10 cellular contexts compared by ENCODE assay signal in the genomic region with DNA sequence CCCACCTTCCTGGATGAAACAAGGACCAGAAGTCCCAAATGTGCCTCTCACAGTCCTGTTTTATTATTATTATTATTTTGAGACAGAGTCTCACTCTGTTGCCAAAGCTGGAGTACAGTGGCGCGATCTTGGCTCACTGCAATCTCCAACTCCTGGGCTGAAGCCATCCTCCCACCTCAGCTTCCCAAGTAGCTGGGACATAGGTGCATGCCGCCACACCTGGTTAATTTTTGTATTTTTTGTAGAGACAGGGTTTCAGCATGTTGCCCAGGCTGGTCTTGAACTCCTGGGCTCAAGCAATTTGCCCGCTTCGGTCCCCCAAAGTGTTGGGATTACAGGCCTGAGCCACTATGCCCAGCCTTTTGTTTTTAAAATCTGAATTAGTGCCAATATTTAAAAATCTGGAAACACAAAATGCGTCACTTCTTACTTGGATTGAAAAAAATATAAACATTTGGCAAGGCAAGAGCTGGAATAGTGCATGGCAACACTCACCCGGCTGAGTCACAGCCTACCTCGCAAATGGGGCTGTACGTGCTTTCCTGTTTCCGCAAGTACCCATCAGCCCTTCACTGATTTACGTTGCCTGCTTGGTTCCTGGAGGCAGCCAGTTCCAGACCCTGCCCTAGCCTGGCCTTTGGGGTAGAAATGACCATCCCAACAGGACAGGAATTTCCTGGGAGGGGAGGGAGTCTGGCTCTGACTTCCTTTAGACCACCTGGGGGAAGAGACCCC. TPM values are rescaled to one million over a fixed set of nuclear protein-coding genes. Genes with fewer than 3 reads are reported as not detected.
A peak's percentile ranks its signal among the peaks of the same experiment; 100 is the strongest.
DNase-seq lines count a peak whose midpoint lies in the region; ATAC-seq and TF ChIP-seq lines count a peak whose summit lies in the region.
"Had no signal": no experiment of that assay in that cellular context is flagged by ENCODE, and none has a peak within 500 bp of the region (broad histone marks: within the 10 kb centered on the region; RNA-seq: fewer than 3 reads in every experiment).

No MANE protein-coding gene starts in this region.

- H3K9me3 ChIP-seq in heart right ventricle (no peaks in the 10 kb centered on the region), skeletal muscle satellite cell (replicated peaks; ENCODE audit: low read length) (no peaks in the 10 kb centered on the region)

- peak in 6 of 8 donors; percentile 26 to 59 (median 40) for ATAC-seq in heart right ventricle
- ATAC-seq in GM18868 (IDR thresholded peaks at IDR 0.05; ENCODE audit: unreplicated experiment): no peak

- TF ChIP-seq CTCF in heart right ventricle (IDR thresholded peaks at IDR 0.05): no peak

- H3K4me1 ChIP-seq in heart right ventricle (peaks cover 12 to 70% (median 53%) of the 10 kb centered on the region in 9 donors), skeletal muscle satellite cell (ENCODE audit: control insufficient read depth, insufficient read depth, low read length) (peaks cover 60% of the 10 kb centered on the region)

- intact Hi-C loops in heart right ventricle (cut with DNase I): no loop called here

- 60 to 64% methylated on average over 11 of the region's 11 CpGs for WGBS in heart right ventricle, 2 donors

- H3K4me2 ChIP-seq in skeletal muscle satellite cell (ENCODE audit: low read length): peak overlapping the region; percentile 49

- peak overlapping the region; percentile 64 to 100 (median 99) for H3K27ac ChIP-seq in heart right ventricle

- H3K36me3 ChIP-seq in heart right ventricle (no peaks in the 10 kb centered on the region), skeletal muscle satellite cell (ENCODE audit: insufficient read depth, low read length) (no peaks in the 10 kb centered on the region)

- no peaks in the 10 kb centered on the region for H3K27me3 ChIP-seq in heart right ventricle
- no peaks in the 10 kb centered on the region for H3K27me3 ChIP-seq in skeletal muscle satellite cell (ENCODE audit: control insufficient read depth, insufficient read depth, low read length)

- H3K9ac ChIP-seq in skeletal muscle satellite cell (ENCODE audit: low read depth, low read length): peak overlapping the region; percentile 100

- no peak overlapping the region for H3K4me3 ChIP-seq in heart right ventricle
- H3K4me3 ChIP-seq in skeletal muscle satellite cell (ENCODE audit: low read length): no peak overlapping the region

- DNase-seq in ELR (ENCODE audit: low read depth) (peak; percentile 97), amniotic epithelial cell (ENCODE audit: low read depth) (peak; percentile 99), heart right ventricle (peak in 1 of 2 donors; percentile 68), NCI-H1105 treated with DMSO at 0.1 percent for 48 hours (lab: John Stamatoyannopoulos, UW) (no peak), medulla oblongata (ENCODE audit: extremely low spot score) (no peak), GDM1 (lab: John Stamatoyannopoulos, UW) (no peak)
- DNase-seq: activated CD8-positive, alpha-beta memory T cell treated with anti-CD3 and anti-CD28 coated beads, Interleukin-2, amount 50 U/mL, for 4 hours; NCI-H524 had no signal

RNA-seq across cellular contexts. Expression of a gene that starts 6.3 kb away (rescaled TPM):
- total RNA-seq in heart right ventricle: 1 to 10 TPM in 9 of 10 donors, under 1 TPM in 1; 0.62 to 4.3 (median 1.8) TPM
- polyA plus RNA-seq in heart right ventricle: 1 to 10 TPM; 2.7 to 4.2 TPM
- total RNA-seq in skeletal muscle satellite cell (2012; rRNA removed): 0.76 and 1.7 TPM in 2 replicates

RNA-seq across cellular contexts. Expression of a gene that starts 56.6 kb away (rescaled TPM):
- total RNA-seq in heart right ventricle: 10 to 100 TPM in 6 of 10 donors, 1 to 10 TPM in 4; 6.0 to 14.3 (median 11.3) TPM
- polyA plus RNA-seq in heart right ventricle: 1 to 10 TPM; 1.5 to 4.8 TPM
- 7.1 and 7.2 TPM in 2 replicates for total RNA-seq in skeletal muscle satellite cell (2012; rRNA removed)

Comparison
In these comparisons a context has a peak if more than half of its experiments do, and no peak if none do; other contexts are left out.
1. DNase-seq: peak in ELR (single experiment) and amniotic epithelial cell (single experiment); none in NCI-H1105 treated with DMSO at 0.1 percent for 48 hours (single experiment), medulla oblongata (single experiment) and GDM1 (single experiment).